In genomic region chr10:2676455-2676854, GRCh38 we compare ENCODE assay signal across 34 cellular contexts.
"Had no signal": no experiment of that assay in that cellular context is flagged by ENCODE, and none has a peak within 500 bp of the region (broad histone marks: within the 10 kb centered on the region; RNA-seq: fewer than 3 reads in every experiment).

No MANE protein-coding gene starts in this region.

- H3K36me3 ChIP-seq: adrenal gland, brain microvascular endothelial cell, breast epithelium had no signal

- H3K4me1 ChIP-seq: adrenal gland, body of pancreas had no signal

- FAIRE-seq: astrocyte, colon, TTC549 had no signal

- H3K27me3 ChIP-seq: adrenal gland, body of pancreas, brain microvascular endothelial cell, breast epithelium had no signal

- H3K27ac ChIP-seq: adrenal gland, body of pancreas, brain microvascular endothelial cell, breast epithelium, VCaP had no signal

- H3K4me3 ChIP-seq: adrenal gland, body of pancreas, breast epithelium had no signal

- DNase-seq: activated B cell treated with CpG ODN at 0.5 μM for 24 hours; activated CD4-positive, alpha-beta memory T cell treated with anti-CD3 and anti-CD28 coated beads for 36 hours; activated CD4-positive, alpha-beta T cell treated with anti-CD3 and anti-CD28 coated beads for 4 hours; activated CD4-positive, alpha-beta T cell treated with anti-CD3 and anti-CD28 coated beads, Interleukin-2, amount 10 ng/mL, durations not matched to agents 24 days and 14 days; activated CD4-positive, alpha-beta T cell treated with anti-CD3 and anti-CD28 coated beads, Interleukin-2, amount 50 U/mL, for 1 hour; activated CD4-positive, alpha-beta T cell treated with anti-CD3 and anti-CD28 coated beads, Interleukin-2, amount 50 U/mL, for 4 hours; activated CD4-positive, CD25-positive, alpha-beta regulatory T cell treated with anti-CD3 and anti-CD28 coated beads, Interleukin-2, amount 50 U/mL, for 72 hours; activated CD8-positive, alpha-beta memory T cell treated with anti-CD3 and anti-CD28 coated beads, Interleukin-2, amount 50 U/mL, for 4 hours; activated CD8-positive, alpha-beta T cell treated with anti-CD3 and anti-CD28 coated beads for 36 hours; activated effector memory CD4-positive, alpha-beta T cell treated with anti-CD3 and anti-CD28 coated beads, Interleukin-2, amount 50 U/mL, for 16 hours; activated gamma-delta T cell treated with Interleukin-2 at 50 U/mL for 16 hours; activated naive CD4-positive, alpha-beta T cell; activated naive CD4-positive, alpha-beta T cell treated with anti-CD3 and anti-CD28 coated beads for 36 hours; activated naive CD4-positive, alpha-beta T cell treated with anti-CD3 and anti-CD28 coated beads, Interleukin-2, amount 50 U/mL, for 16 hours; activated naive CD8-positive, alpha-beta T cell treated with anti-CD3 and anti-CD28 coated beads for 36 hours; activated T-cell treated with anti-CD3 and anti-CD28 coated beads for 4 hours; activated T-cell treated with anti-CD3 and anti-CD28 coated beads, Interleukin-2, amount 50 U/mL, for 1 hour; activated T-cell treated with anti-CD3 and anti-CD28 coated beads, Interleukin-2, amount 50 U/mL, for 4 hours; activated T-cell treated with anti-CD3 and anti-CD28 coated beads, Interleukin-2, amount 50 U/mL, for 72 hours; adrenal gland; amniotic stem cell; aorta; body of pancreas; brain microvascular endothelial cell; central memory CD4-positive, alpha-beta T cell; T-helper 2 cell; T-helper 9 cell had no signal

- H3K9me3 ChIP-seq: adrenal gland, body of pancreas, breast epithelium had no signal

- ATAC-seq: activated CD8-positive, alpha-beta T cell treated with anti-CD3 and anti-CD28 coated beads for 36 hours; activated naive CD4-positive, alpha-beta T cell treated with anti-CD3 and anti-CD28 coated beads, Interleukin-2, amount 50 U/mL, for 72 hours; activated T-cell treated with anti-CD3 and anti-CD28 coated beads, Interleukin-2, amount 50 U/mL, for 4 hours; activated T-cell treated with anti-CD3 and anti-CD28 coated beads, Interleukin-2, amount 50 U/mL, for 72 hours; activated T-helper 17 cell treated with anti-CD3 and anti-CD28 coated beads, Interleukin-2, amount 50 U/mL, for 72 hours; body of pancreas had no signal
